Comparison of ENCODE assay signal across 28 cellular contexts in genomic region chrX:16202943-16203342, GRCh38. TPM values are rescaled to one million over a fixed set of nuclear protein-coding genes. Genes with fewer than 3 reads are reported as not detected.
DNase-seq lines count a peak whose midpoint lies in the region; ATAC-seq and TF ChIP-seq lines count a peak whose summit lies in the region.
"Had no signal": no experiment of that assay in that cellular context is flagged by ENCODE, and none has a peak within 500 bp of the region (broad histone marks: within the 10 kb centered on the region; RNA-seq: fewer than 3 reads in every experiment).

No MANE protein-coding gene starts in this region.

- H3K27me3 Mint-ChIP-seq in activated T-helper 1 cell treated with anti-CD3 and anti-CD28 coated beads, Interleukin-12 subunit alpha, Interleukin-12 subunit beta, Interleukin-2, Interleukin-4 antibody, amounts not matched to agents 30 ng/mL and 10 ng/mL and 1 ng/mL, durations not matched to agents 14 hours and 24 hours and 36 hours (ENCODE audit: insufficient read depth): peaks cover 3% of the 10 kb centered on the region

- ATAC-seq in mucosa of descending colon (peak; percentile 80), GM18498 (IDR thresholded peaks at IDR 0.05; ENCODE audit: unreplicated experiment) (no peak)
- ATAC-seq: A549, GM23338 had no signal

- peak; percentile 64 for DNase-seq in DMS53 (lab: John Stamatoyannopoulos, UW)
- peak; percentile 68 to 71 for DNase-seq in NCI-H526 (lab: John Stamatoyannopoulos, UW)
- DNase-seq in mucosa of descending colon: peak in 1 of 3 donors; percentile 14
- DNase-seq in activated T-helper 1 cell treated with anti-CD3 and anti-CD28 coated beads, Interleukin-12 subunit alpha, Interleukin-12 subunit beta, Interleukin-2, Interleukin-4 antibody, amounts not matched to agents 30 ng/mL and 10 ng/mL and 1 ng/mL, durations not matched to agents 14 hours and 24 hours and 36 hours (ENCODE audit: low spot score): no peak
- DNase-seq in GM13976 (ENCODE audit: low spot score): no peak
- DNase-seq: AML-193; CD4-positive, alpha-beta T cell; COR-L47; DND-41; HFFc6; NCI-H1048; NCI-H1694; NCI-H2029 treated with DMSO at 0.1 percent for 48 hours; NCI-H2227 treated with DMSO at 0.1 percent for 48 hours; NCI-H82; Right ventricle myocardium superior; RPMI8226; T-helper 1 cell had no signal

- H3K27ac Mint-ChIP-seq in activated T-helper 1 cell treated with anti-CD3 and anti-CD28 coated beads, Interleukin-12 subunit alpha, Interleukin-12 subunit beta, Interleukin-2, Interleukin-4 antibody, amounts not matched to agents 30 ng/mL and 10 ng/mL and 1 ng/mL, durations not matched to agents 14 hours and 24 hours and 36 hours: no peak overlapping the region
- H3K27ac Mint-ChIP-seq: CD4-positive, alpha-beta T cell; GM23338; HFFc6; IgD-negative memory B cell had no signal

- H3K4me1 Mint-ChIP-seq in activated T-helper 1 cell treated with anti-CD3 and anti-CD28 coated beads, Interleukin-12 subunit alpha, Interleukin-12 subunit beta, Interleukin-2, Interleukin-4 antibody, amounts not matched to agents 30 ng/mL and 10 ng/mL and 1 ng/mL, durations not matched to agents 14 hours and 24 hours and 36 hours (ENCODE audit: low read depth): no peaks in the 10 kb centered on the region
- H3K4me1 Mint-ChIP-seq: IgD-negative memory B cell had no signal

- H3K4me3 Mint-ChIP-seq in activated T-helper 1 cell treated with anti-CD3 and anti-CD28 coated beads, Interleukin-12 subunit alpha, Interleukin-12 subunit beta, Interleukin-2, Interleukin-4 antibody, amounts not matched to agents 30 ng/mL and 10 ng/mL and 1 ng/mL, durations not matched to agents 14 hours and 24 hours and 36 hours: no peak overlapping the region
- H3K4me3 Mint-ChIP-seq: CD4-positive, alpha-beta T cell; GM23338; HFFc6; IgD-negative memory B cell had no signal

- H3K9me3 Mint-ChIP-seq in activated T-helper 1 cell treated with anti-CD3 and anti-CD28 coated beads, Interleukin-12 subunit alpha, Interleukin-12 subunit beta, Interleukin-2, Interleukin-4 antibody, amounts not matched to agents 30 ng/mL and 10 ng/mL and 1 ng/mL, durations not matched to agents 14 hours and 24 hours and 36 hours: no peaks in the 10 kb centered on the region
- H3K9me3 Mint-ChIP-seq: CD4-positive, alpha-beta T cell; GM23338; HFFc6; IgD-negative memory B cell had no signal

- TF ChIP-seq CTCF in mucosa of descending colon (IDR thresholded peaks at IDR 0.05): no peak
- TF ChIP-seq CTCF in GM13976 (IDR thresholded peaks at IDR 0.05; ENCODE audit: borderline replicate concordance, control extremely low read depth, extremely low read depth, insufficient read depth, missing control alignments): no peak

- H3K9me3 ChIP-seq in endocrine pancreas (ENCODE audit: control insufficient read depth, low read length) (no peaks in the 10 kb centered on the region), mucosa of descending colon (no peaks in the 10 kb centered on the region)
- H3K9me3 ChIP-seq: A549, HAP-1 had no signal

- H3K4me3 ChIP-seq in endocrine pancreas (ENCODE audit: control insufficient read depth, insufficient read depth, low read length) (peak overlapping the region; percentile 5), mucosa of descending colon (no peak overlapping the region)
- H3K4me3 ChIP-seq: A549; BLaER1 treated with 17β-estradiol and CSF1 and Interleukin-3, amounts not matched to agents 10 nM and 100 nM; GM23338; HAP-1 had no signal

- in situ Hi-C loops in GM13976 (cut with MboI; ENCODE audit: low sequenced_read_pairs, unreplicated experiment): no loop called here

- H3K27me3 ChIP-seq in endocrine pancreas (ENCODE audit: control insufficient read depth, insufficient read depth, low read length): no peaks in the 10 kb centered on the region

- no peaks in the 10 kb centered on the region for H3K4me1 ChIP-seq in endocrine pancreas (ENCODE audit: control insufficient read depth, insufficient read depth, low read length)
- H3K4me1 ChIP-seq in mucosa of descending colon (ENCODE audit: low read depth): no peaks in the 10 kb centered on the region
- H3K4me1 ChIP-seq: A549; BLaER1 treated with 17β-estradiol and CSF1 and Interleukin-3, amounts not matched to agents 10 nM and 100 nM; HAP-1 had no signal

- intact Hi-C loops in mucosa of descending colon (cut with DNase I, micrococcal nuclease): no loop called here
- intact Hi-C loops in activated T-helper 1 cell treated with anti-CD3 and anti-CD28 coated beads, Interleukin-12 subunit alpha, Interleukin-12 subunit beta, Interleukin-2, Interleukin-4 antibody, amounts not matched to agents 30 ng/mL and 10 ng/mL and 1 ng/mL, durations not matched to agents 14 hours and 24 hours and 36 hours (cut with micrococcal nuclease): no loop called here

- H3K36me3 ChIP-seq in endocrine pancreas (ENCODE audit: control insufficient read depth, insufficient read depth, low read length): no peaks in the 10 kb centered on the region
- H3K36me3 ChIP-seq in mucosa of descending colon (ENCODE audit: low read depth): no peaks in the 10 kb centered on the region
- H3K36me3 ChIP-seq: BLaER1 treated with 17β-estradiol and CSF1 and Interleukin-3, amounts not matched to agents 10 nM and 100 nM; HAP-1 had no signal

- no peaks in the 10 kb centered on the region for H3K36me3 Mint-ChIP-seq in activated T-helper 1 cell treated with anti-CD3 and anti-CD28 coated beads, Interleukin-12 subunit alpha, Interleukin-12 subunit beta, Interleukin-2, Interleukin-4 antibody, amounts not matched to agents 30 ng/mL and 10 ng/mL and 1 ng/mL, durations not matched to agents 14 hours and 24 hours and 36 hours (ENCODE audit: low read depth)

- H3K9ac ChIP-seq in endocrine pancreas (ENCODE audit: control insufficient read depth, insufficient read depth, low read length): no peak overlapping the region
- H3K9ac ChIP-seq: BLaER1 treated with 17β-estradiol and CSF1 and Interleukin-3, amounts not matched to agents 10 nM and 100 nM; KMS-11 had no signal

RNA-seq across cellular contexts. Expression of gene MAGEB17, which starts 35.7 kb away (rescaled TPM):
- total RNA-seq in mucosa of descending colon: under 1 TPM in 1 of 3 donors, not detected in 2; 0.22 TPM
- not detected in 2 replicates for total RNA-seq in activated T-helper 1 cell treated with anti-CD3 and anti-CD28 coated beads, Interleukin-12 subunit alpha, Interleukin-12 subunit beta, Interleukin-2, Interleukin-4 antibody, amounts not matched to agents 30 ng/mL and 10 ng/mL and 1 ng/mL, durations not matched to agents 14 hours and 24 hours and 36 hours
- total RNA-seq: CD4-positive, alpha-beta T cell; HFFc6; NCI-H460; Right ventricle myocardium superior; SK-MEL-5 had no signal

Comparison
In these comparisons a context has a peak if more than half of its experiments do, and no peak if none do; other contexts are left out.
1. DNase-seq: peak in DMS53 (single experiment) and NCI-H526 (2 of 2); none in activated T-helper 1 cell treated with anti-CD3 and anti-CD28 coated beads, Interleukin-12 subunit alpha, Interleukin-12 subunit beta, Interleukin-2, Interleukin-4 antibody, amounts not matched to agents 30 ng/mL and 10 ng/mL and 1 ng/mL, durations not matched to agents 14 hours and 24 hours and 36 hours (single experiment) and GM13976 (single experiment).